In genomic region chr6:37311666-37312473, GRCh38 we compare ENCODE assay signal across 15 cellular contexts. TPM values are rescaled to one million over a fixed set of nuclear protein-coding genes. Genes with fewer than 3 reads are reported as not detected.
DNase-seq lines count a peak whose midpoint lies in the region; ATAC-seq and TF ChIP-seq lines count a peak whose summit lies in the region.
"Had no signal": no experiment of that assay in that cellular context is flagged by ENCODE, and none has a peak within 500 bp of the region (broad histone marks: within the 10 kb centered on the region; RNA-seq: fewer than 3 reads in every experiment).

No MANE protein-coding gene starts in this region.

- no peaks in the 10 kb centered on the region for H3K27me3 Mint-ChIP-seq in activated T-cell treated with anti-CD3 and anti-CD28 coated beads, Interleukin-2, amount 50 U/mL, for 72 hours (ENCODE audit: low read depth)
- H3K27me3 Mint-ChIP-seq in mesothelial cell of epicardium (ENCODE audit: low read depth), result no peaks in the 10 kb centered on the region

- peaks cover 9% of the 10 kb centered on the region for H3K4me1 Mint-ChIP-seq in activated T-cell treated with anti-CD3 and anti-CD28 coated beads, Interleukin-2, amount 50 U/mL, for 72 hours (ENCODE audit: low read depth)
- H3K4me1 Mint-ChIP-seq in mesothelial cell of epicardium, result peaks cover 11% of the 10 kb centered on the region

- H3K4me1 ChIP-seq in urinary bladder (ENCODE audit: insufficient read depth), result peaks cover 3% of the 10 kb centered on the region

- ATAC-seq in activated T-cell treated with anti-CD3 and anti-CD28 coated beads, Interleukin-2, amount 50 U/mL, for 72 hours (replicated peaks in 1 of 2), result no peak
- ATAC-seq in GM18511 (IDR thresholded peaks at IDR 0.05; ENCODE audit: unreplicated experiment), result no peak
- ATAC-seq: esophagus mucosa, pancreas had no signal

- H3K36me3 ChIP-seq in urinary bladder (ENCODE audit: insufficient read depth), result peaks cover 7% of the 10 kb centered on the region

- TF ChIP-seq CTCF in mesothelial cell of epicardium (IDR thresholded peaks at IDR 0.05; ENCODE audit: unreplicated experiment), result no peak

- peak overlapping the region; percentile 52 for H3K27ac ChIP-seq in urinary bladder (ENCODE audit: low read depth)
- H3K27ac ChIP-seq: pancreas, tibial nerve had no signal

- DNase-seq in activated T-cell treated with anti-CD3 and anti-CD28 coated beads, Interleukin-2, amount 50 U/mL, for 72 hours, result no peak
- DNase-seq in activated T-cell treated with anti-CD3 and anti-CD28 coated beads for 4 hours (no peak), UCSD-AML1 (lab: John Stamatoyannopoulos, UW; ENCODE audit: unreplicated experiment) (peak; percentile 25), fibroblast of peridontal ligament (ENCODE audit: extremely low read depth) (peak; percentile 33), mesothelial cell of epicardium (ENCODE audit: low spot score in 2 of 2, unreplicated experiment in 2 of 2) (no peak), dermis blood vessel endothelial cell (no peak)
- DNase-seq: ACHN; activated CD4-positive, CD25-positive, alpha-beta regulatory T cell treated with anti-CD3 and anti-CD28 coated beads, Interleukin-2, amount 50 U/mL, for 72 hours; activated effector memory CD4-positive, alpha-beta T cell treated with Interleukin-2 at 50 U/mL for 16 hours; mesendoderm; pancreas had no signal

- H3K36me3 Mint-ChIP-seq in activated T-cell treated with anti-CD3 and anti-CD28 coated beads, Interleukin-2, amount 50 U/mL, for 72 hours (ENCODE audit: insufficient read depth in 2 of 2), result peaks cover 4 to 7% of the 10 kb centered on the region in 2 donors
- peaks cover 20% of the 10 kb centered on the region for H3K36me3 Mint-ChIP-seq in mesothelial cell of epicardium

- WGBS in urinary bladder, result 37% methylated on average over 2 of the region's 2 CpGs

- peak overlapping the region; percentile 45 for H3K27ac Mint-ChIP-seq in activated T-cell treated with anti-CD3 and anti-CD28 coated beads, Interleukin-2, amount 50 U/mL, for 72 hours
- no peak overlapping the region for H3K27ac Mint-ChIP-seq in mesothelial cell of epicardium

- H3K9me3 Mint-ChIP-seq in activated T-cell treated with anti-CD3 and anti-CD28 coated beads, Interleukin-2, amount 50 U/mL, for 72 hours, result no peaks in the 10 kb centered on the region
- no peaks in the 10 kb centered on the region for H3K9me3 Mint-ChIP-seq in mesothelial cell of epicardium

- no peak overlapping the region for H3K4me3 ChIP-seq in urinary bladder (ENCODE audit: low read depth, low read length)
- H3K4me3 ChIP-seq: pancreas, tibial nerve had no signal

- no peak overlapping the region for H3K4me3 Mint-ChIP-seq in activated T-cell treated with anti-CD3 and anti-CD28 coated beads, Interleukin-2, amount 50 U/mL, for 72 hours
- H3K4me3 Mint-ChIP-seq in mesothelial cell of epicardium, result no peak overlapping the region

RNA-seq across cellular contexts. Expression of gene RNF8, which starts 41.9 kb away (rescaled TPM):
- 10 to 100 TPM; 19.3 to 24.7 TPM for total RNA-seq in activated T-cell treated with anti-CD3 and anti-CD28 coated beads, Interleukin-2, amount 50 U/mL, for 72 hours
- total RNA-seq in urinary bladder (21.7 TPM), mesothelial cell of epicardium (22.6 to 27.0 TPM (median 25.2 TPM) in 3 replicates), dermis blood vessel endothelial cell (30.8 and 48.1 TPM in 2 replicates)
- polyA plus RNA-seq in urinary bladder, result 13.9 TPM

RNA-seq across cellular contexts. Expression of gene TMEM217, which starts 53.9 kb away (rescaled TPM):
- total RNA-seq in activated T-cell treated with anti-CD3 and anti-CD28 coated beads, Interleukin-2, amount 50 U/mL, for 72 hours, result 1 to 10 TPM; 6.8 to 9.3 TPM
- total RNA-seq in urinary bladder (3.4 TPM), mesothelial cell of epicardium (1.5 to 2.7 TPM (median 2.0 TPM) in 3 replicates), dermis blood vessel endothelial cell (12.1 and 12.4 TPM in 2 replicates)
- polyA plus RNA-seq in urinary bladder, result 0.24 TPM

RNA-seq across cellular contexts. Expression of gene TBC1D22B, which starts 54.3 kb away (rescaled TPM):
- 10 to 100 TPM; 23.2 to 24.4 TPM for total RNA-seq in activated T-cell treated with anti-CD3 and anti-CD28 coated beads, Interleukin-2, amount 50 U/mL, for 72 hours
- total RNA-seq in urinary bladder, result 5.7 TPM
- polyA plus RNA-seq in urinary bladder, result 6.4 TPM
- 14.8 to 15.2 TPM (median 15.1 TPM) in 3 replicates for total RNA-seq in mesothelial cell of epicardium
- 9.5 and 12.1 TPM in 2 replicates for total RNA-seq in dermis blood vessel endothelial cell

Comparison
In these comparisons a context has a peak if more than half of its experiments do, and no peak if none do; other contexts are left out.
1. DNase-seq: peak in UCSD-AML1 (single experiment) and fibroblast of peridontal ligament (single experiment); none in activated T-cell treated with anti-CD3 and anti-CD28 coated beads, Interleukin-2, amount 50 U/mL, for 72 hours (0 of 2), activated T-cell treated with anti-CD3 and anti-CD28 coated beads for 4 hours (single experiment), mesothelial cell of epicardium (0 of 2) and dermis blood vessel endothelial cell (single experiment).